28 cellular contexts compared by ENCODE assay signal in the genomic region with DNA sequence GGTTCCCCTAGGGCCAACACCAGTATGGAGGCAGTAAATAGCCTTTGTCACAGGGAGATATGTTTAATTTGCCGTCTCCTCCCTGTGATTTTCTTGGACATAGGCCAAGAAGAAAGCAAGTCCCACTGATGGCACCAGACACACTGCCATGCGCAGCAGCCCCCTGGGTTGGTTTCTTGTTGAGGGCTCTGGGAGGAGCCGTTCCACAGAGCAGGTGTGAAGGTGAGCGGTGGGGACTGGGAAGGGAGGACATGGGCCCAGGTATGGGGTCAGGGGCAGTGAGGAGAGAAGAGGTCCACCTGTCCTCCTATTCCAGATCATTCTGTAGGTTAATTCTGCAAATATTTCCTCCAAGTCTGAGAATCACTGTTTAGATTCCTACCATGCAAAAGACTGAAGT.
"Had no signal": no experiment of that assay in that cellular context is flagged by ENCODE, and none has a peak within 500 bp of the region (broad histone marks: within the 10 kb centered on the region; RNA-seq: fewer than 3 reads in every experiment).

No MANE protein-coding gene starts in this region.

- H3K4me1 Mint-ChIP-seq: activated CD8-positive, alpha-beta memory T cell treated with anti-CD3 and anti-CD28 coated beads, Interleukin-2, amount 10 ng/mL, durations not matched to agents 7 days and 5 days; activated naive CD8-positive, alpha-beta T cell treated with anti-CD3 and anti-CD28 coated beads, Interleukin-2, amount 50 U/mL, for 24 hours had no signal

- H3K27ac Mint-ChIP-seq: activated CD8-positive, alpha-beta memory T cell treated with anti-CD3 and anti-CD28 coated beads, Interleukin-2, amount 10 ng/mL, durations not matched to agents 7 days and 5 days; activated naive CD4-positive, alpha-beta T cell treated with anti-CD3 and anti-CD28 coated beads, Interleukin-2, amount 50 U/mL, for 72 hours; activated naive CD8-positive, alpha-beta T cell treated with anti-CD3 and anti-CD28 coated beads, Interleukin-2, amount 50 U/mL, for 24 hours; activated T-cell treated with anti-CD3 and anti-CD28 coated beads, Interleukin-2, amount 50 U/mL, for 24 hours; activated T-helper 1 cell treated with anti-CD3 and anti-CD28 coated beads, Interleukin-12 subunit alpha, Interleukin-12 subunit beta, Interleukin-2, Interleukin-4 antibody, amounts not matched to agents 30 ng/mL and 10 ng/mL and 1 ng/mL, durations not matched to agents 14 hours and 24 hours and 36 hours; T-helper 1 cell treated with Interleukin-12 subunit alpha and Interleukin-12 subunit beta and Interleukin-4 antibody, amounts not matched to agents 30 μg/mL and 1 μg/mL, for 36 hours; WTC11 had no signal

- H3K4me3 ChIP-seq: ascending aorta, body of pancreas, MG63, Peyer's patch had no signal

- ATAC-seq: activated CD8-positive, alpha-beta memory T cell treated with anti-CD3 and anti-CD28 coated beads, Interleukin-2, amount 10 ng/mL, durations not matched to agents 7 days and 5 days; activated naive CD4-positive, alpha-beta T cell treated with anti-CD3 and anti-CD28 coated beads, Interleukin-2, amount 50 U/mL, for 72 hours; activated naive CD8-positive, alpha-beta T cell treated with anti-CD3 and anti-CD28 coated beads, Interleukin-2, amount 50 U/mL, for 24 hours; body of pancreas; WTC11 had no signal

- H3K36me3 ChIP-seq: MG63, Peyer's patch had no signal

- H3K36me3 Mint-ChIP-seq: activated CD8-positive, alpha-beta memory T cell treated with anti-CD3 and anti-CD28 coated beads, Interleukin-2, amount 10 ng/mL, durations not matched to agents 7 days and 5 days; activated naive CD4-positive, alpha-beta T cell treated with anti-CD3 and anti-CD28 coated beads, Interleukin-2, amount 50 U/mL, for 72 hours; WTC11 had no signal

- H3K27ac ChIP-seq: ascending aorta, body of pancreas, Peyer's patch had no signal

- H3K9me3 ChIP-seq: ascending aorta, body of pancreas, MG63, Peyer's patch had no signal

- H3K4me3 Mint-ChIP-seq: activated CD8-positive, alpha-beta memory T cell treated with anti-CD3 and anti-CD28 coated beads, Interleukin-2, amount 10 ng/mL, durations not matched to agents 7 days and 5 days; activated naive CD8-positive, alpha-beta T cell treated with anti-CD3 and anti-CD28 coated beads, Interleukin-2, amount 50 U/mL, for 24 hours; activated T-cell treated with anti-CD3 and anti-CD28 coated beads, Interleukin-2, amount 50 U/mL, for 24 hours; activated T-helper 1 cell treated with anti-CD3 and anti-CD28 coated beads, Interleukin-12 subunit alpha, Interleukin-12 subunit beta, Interleukin-2, Interleukin-4 antibody, amounts not matched to agents 30 ng/mL and 10 ng/mL and 1 ng/mL, durations not matched to agents 14 hours and 24 hours and 36 hours; T-helper 1 cell treated with Interleukin-12 subunit alpha and Interleukin-12 subunit beta and Interleukin-4 antibody, amounts not matched to agents 30 μg/mL and 1 μg/mL, for 36 hours; WTC11 had no signal

- H3K27me3 Mint-ChIP-seq: activated naive CD8-positive, alpha-beta T cell treated with anti-CD3 and anti-CD28 coated beads, Interleukin-2, amount 50 U/mL, for 24 hours; activated T-cell treated with anti-CD3 and anti-CD28 coated beads, Interleukin-2, amount 50 U/mL, for 24 hours had no signal

- H3K9me3 Mint-ChIP-seq: activated naive CD4-positive, alpha-beta T cell treated with anti-CD3 and anti-CD28 coated beads, Interleukin-2, amount 50 U/mL, for 72 hours; activated naive CD8-positive, alpha-beta T cell treated with anti-CD3 and anti-CD28 coated beads, Interleukin-2, amount 50 U/mL, for 24 hours; activated T-cell treated with anti-CD3 and anti-CD28 coated beads, Interleukin-2, amount 50 U/mL, for 24 hours; activated T-helper 1 cell treated with anti-CD3 and anti-CD28 coated beads, Interleukin-12 subunit alpha, Interleukin-12 subunit beta, Interleukin-2, Interleukin-4 antibody, amounts not matched to agents 30 ng/mL and 10 ng/mL and 1 ng/mL, durations not matched to agents 14 hours and 24 hours and 36 hours; T-helper 1 cell treated with Interleukin-12 subunit alpha and Interleukin-12 subunit beta and Interleukin-4 antibody, amounts not matched to agents 30 μg/mL and 1 μg/mL, for 36 hours; WTC11 had no signal

- H3K4me1 ChIP-seq: ascending aorta, body of pancreas, Peyer's patch had no signal

- H3K27me3 ChIP-seq: ascending aorta, body of pancreas, MG63, Peyer's patch had no signal

- DNase-seq: activated CD4-positive, alpha-beta T cell treated with anti-CD3 and anti-CD28 coated beads for 48 hours; activated CD4-positive, alpha-beta T cell treated with anti-CD3 and anti-CD28 coated beads, Interleukin-2, amount 50 U/mL, for 4 hours; activated CD4-positive, CD25-positive, alpha-beta regulatory T cell treated with anti-CD3 and anti-CD28 coated beads, Interleukin-2, amount 50 U/mL, for 72 hours; activated CD8-positive, alpha-beta memory T cell treated with anti-CD3 and anti-CD28 coated beads, Interleukin-2, amount 10 ng/mL, durations not matched to agents 7 days and 5 days; activated effector memory CD4-positive, alpha-beta T cell treated with anti-CD3 and anti-CD28 coated beads, Interleukin-2, amount 50 U/mL, for 16 hours; activated naive CD4-positive, alpha-beta T cell treated with Interleukin-2 at 50 U/mL for 16 hours; activated naive CD8-positive, alpha-beta T cell treated with anti-CD3 and anti-CD28 coated beads, Interleukin-2, amount 50 U/mL, for 24 hours; activated T-cell treated with anti-CD3 and anti-CD28 coated beads, Interleukin-2, amount 50 U/mL, for 24 hours; amniotic stem cell; body of pancreas; central memory CD4-positive, alpha-beta T cell; MG63; MV-4-11; NCI-H1092 treated with DMSO at 0.1 percent for 48 hours; NCI-H1436 treated with DMSO at 0.1 percent for 48 hours; NCI-H187; NCI-H2081; NCI-H2171; NCI-H446; NCI-H524; NCI-H82; Peyer's patch; SHP77 treated with DMSO at 0.1 percent for 48 hours had no signal
